Comparison of ENCODE assay signal across 7 cellular contexts in the genomic region with DNA sequence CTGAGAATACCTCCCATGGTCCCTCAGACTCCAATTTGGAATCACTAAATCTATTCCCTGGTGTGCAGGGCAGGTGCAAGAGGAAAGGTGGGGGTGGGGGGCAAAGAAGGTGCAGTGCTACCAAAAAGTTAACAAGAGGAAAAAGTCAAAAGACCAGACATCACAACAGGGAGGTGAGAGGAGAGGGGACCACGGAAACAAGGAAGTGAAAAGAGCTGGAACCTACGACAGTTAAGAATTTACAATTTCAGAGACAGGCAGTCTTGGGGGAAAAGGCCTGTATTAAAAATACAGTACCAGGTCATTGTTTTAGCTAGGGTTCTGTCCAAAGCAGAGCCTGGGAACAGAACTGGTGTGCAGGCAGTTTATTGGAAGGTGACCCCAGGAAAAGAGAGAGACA. TPM values are rescaled to one million over a fixed set of nuclear protein-coding genes. Genes with fewer than 3 reads are reported as not detected.
DNase-seq lines count a peak whose midpoint lies in the region; ATAC-seq and TF ChIP-seq lines count a peak whose summit lies in the region.

No MANE protein-coding gene starts in this region.

- H3K27ac ChIP-seq in vagina: no peak overlapping the region

- TF ChIP-seq POLR2A in vagina (IDR thresholded peaks at IDR 0.05): no peak

- no peak for DNase-seq in nephron progenitor cell
- no peak for DNase-seq in vagina (ENCODE audit: extremely low spot score in 2 of 2)
- no peak for DNase-seq in activated effector memory CD4-positive, alpha-beta T cell treated with anti-CD3 and anti-CD28 coated beads, Interleukin-2, amount 50 U/mL, for 16 hours
- DNase-seq in NCI-H2029 treated with DMSO at 0.1 percent for 48 hours (lab: John Stamatoyannopoulos, UW): no peak

- peaks cover 86% of the 10 kb centered on the region for H3K4me1 ChIP-seq in vagina

- no peak overlapping the region for H3K4me3 Mint-ChIP-seq in nephron progenitor cell

- no peaks in the 10 kb centered on the region for H3K9me3 ChIP-seq in vagina

- peaks cover 42% of the 10 kb centered on the region for H3K36me3 Mint-ChIP-seq in nephron progenitor cell (ENCODE audit: low read depth)

- TF ChIP-seq CTCF in nephron progenitor cell (IDR thresholded peaks at IDR 0.05): no peak
- no peak for TF ChIP-seq CTCF in vagina (IDR thresholded peaks at IDR 0.05)

- ATAC-seq in GM18867 (IDR thresholded peaks at IDR 0.05; ENCODE audit: unreplicated experiment) (peak; percentile 57), GM21717 (IDR thresholded peaks at IDR 0.05; ENCODE audit: unreplicated experiment) (peak; percentile 62), HG03521 (IDR thresholded peaks at IDR 0.05; ENCODE audit: unreplicated experiment) (peak; percentile 43)

- H3K27me3 Mint-ChIP-seq in nephron progenitor cell (ENCODE audit: low read depth, poor library complexity): no peaks in the 10 kb centered on the region

- intact Hi-C loops in vagina (cut with DNase I): no loop called here

- H3K9me3 Mint-ChIP-seq in nephron progenitor cell: peaks cover 12% of the 10 kb centered on the region

- no peak overlapping the region for H3K4me3 ChIP-seq in vagina

- no peaks in the 10 kb centered on the region for H3K36me3 ChIP-seq in vagina

- peak overlapping the region; percentile 87 for H3K27ac Mint-ChIP-seq in nephron progenitor cell

- H3K27me3 ChIP-seq in vagina: no peaks in the 10 kb centered on the region

- H3K4me1 Mint-ChIP-seq in nephron progenitor cell: peaks cover 45% of the 10 kb centered on the region

RNA-seq across cellular contexts. Expression of a gene that starts 14.6 kb away (rescaled TPM):
- total RNA-seq in vagina: 193 TPM
